Comparison of ENCODE assay signal across 1 cellular context in the genomic region with DNA sequence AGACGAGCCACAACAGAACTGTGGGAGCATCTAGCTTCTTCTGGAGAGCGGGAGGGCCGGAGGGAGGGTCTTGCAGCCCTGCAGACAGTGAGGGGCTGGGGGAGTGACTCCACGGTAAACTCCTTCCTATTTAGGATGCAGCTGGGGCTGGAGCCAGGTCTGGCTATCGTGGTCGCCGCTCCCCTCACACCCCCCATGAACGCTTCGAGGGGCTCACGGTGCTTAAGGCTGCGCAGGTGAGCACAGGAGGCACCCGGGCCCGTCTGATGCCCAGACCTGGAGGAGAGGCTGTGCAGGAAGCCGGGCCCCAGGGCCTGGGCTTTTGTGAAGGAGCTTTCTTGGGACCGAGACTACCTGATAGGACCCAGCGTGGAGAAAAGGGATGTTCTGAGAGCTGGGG.
TF ChIP-seq lines count a peak whose summit lies in the region.

No MANE protein-coding gene starts in this region.

TF ChIP-seq in H1, 55 proteins besides CTCF, POLR2A, EP300 and RAD21:
- no peak for TF ChIP-seq SP4 (IDR thresholded peaks at IDR 0.05; ENCODE audit: low read length)
- TF ChIP-seq, protein P1, sequence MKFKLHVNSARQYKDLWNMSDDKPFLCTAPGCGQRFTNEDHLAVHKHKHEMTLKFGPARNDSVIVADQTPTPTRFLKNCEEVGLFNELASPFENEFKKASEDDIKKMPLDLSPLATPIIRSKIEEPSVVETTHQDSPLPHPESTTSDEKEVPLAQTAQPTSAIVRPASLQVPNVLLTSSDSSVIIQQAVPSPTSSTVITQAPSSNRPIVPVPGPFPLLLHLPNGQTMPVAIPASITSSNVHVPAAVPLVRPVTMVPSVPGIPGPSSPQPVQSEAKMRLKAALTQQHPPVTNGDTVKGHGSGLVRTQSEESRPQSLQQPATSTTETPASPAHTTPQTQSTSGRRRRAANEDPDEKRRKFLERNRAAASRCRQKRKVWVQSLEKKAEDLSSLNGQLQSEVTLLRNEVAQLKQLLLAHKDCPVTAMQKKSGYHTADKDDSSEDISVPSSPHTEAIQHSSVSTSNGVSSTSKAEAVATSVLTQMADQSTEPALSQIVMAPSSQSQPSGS (IDR thresholded peaks at IDR 0.05; ENCODE audit: low read length), result no peak
- no peak for TF ChIP-seq POU5F1 (IDR thresholded peaks at IDR 0.05; ENCODE audit: low read depth, low read length)
TF ChIP-seq in H1: peak in this region for 0.
